Comparison of ENCODE assay signal across 25 cellular contexts in genomic region chr4:83658806-83659205, GRCh38.
"Had no signal": no experiment of that assay in that cellular context is flagged by ENCODE, and none has a peak within 500 bp of the region (broad histone marks: within the 10 kb centered on the region; RNA-seq: fewer than 3 reads in every experiment).

No MANE protein-coding gene starts in this region.

- H3K4me3 Mint-ChIP-seq: activated CD8-positive, alpha-beta T cell treated with anti-CD3 and anti-CD28 coated beads, Interleukin-2, amount 10 ng/mL, durations not matched to agents 7 days and 5 days; activated naive CD4-positive, alpha-beta T cell treated with anti-CD3 and anti-CD28 coated beads, Interleukin-2, amount 50 U/mL, for 24 hours; brain; T-helper 1 cell treated with Interleukin-12 subunit alpha and Interleukin-12 subunit beta and Interleukin-4 antibody, amounts not matched to agents 30 μg/mL and 1 μg/mL, for 36 hours; WTC11 had no signal

- H3K4me3 ChIP-seq: ascending aorta, cardiac muscle cell, Peyer's patch, SJSA1 had no signal

- H3K27ac Mint-ChIP-seq: activated CD8-positive, alpha-beta T cell treated with anti-CD3 and anti-CD28 coated beads, Interleukin-2, amount 10 ng/mL, durations not matched to agents 7 days and 5 days; activated naive CD4-positive, alpha-beta T cell treated with anti-CD3 and anti-CD28 coated beads, Interleukin-2, amount 50 U/mL, for 24 hours; brain; T-helper 1 cell treated with Interleukin-12 subunit alpha and Interleukin-12 subunit beta and Interleukin-4 antibody, amounts not matched to agents 30 μg/mL and 1 μg/mL, for 36 hours; WTC11 had no signal

- H3K9me3 ChIP-seq: ascending aorta, Peyer's patch, SJSA1 had no signal

- H3K9ac ChIP-seq: KMS-11 had no signal

- H3K36me3 ChIP-seq: ascending aorta, cardiac muscle cell, Peyer's patch, SJSA1 had no signal

- H3K4me2 ChIP-seq: KMS-11 had no signal

- H3K36me3 Mint-ChIP-seq: activated naive CD4-positive, alpha-beta T cell treated with anti-CD3 and anti-CD28 coated beads, Interleukin-2, amount 50 U/mL, for 24 hours; brain; WTC11 had no signal

- H3K9me3 Mint-ChIP-seq: activated naive CD4-positive, alpha-beta T cell treated with anti-CD3 and anti-CD28 coated beads, Interleukin-2, amount 50 U/mL, for 24 hours; brain; T-helper 1 cell treated with Interleukin-12 subunit alpha and Interleukin-12 subunit beta and Interleukin-4 antibody, amounts not matched to agents 30 μg/mL and 1 μg/mL, for 36 hours had no signal

- H3K4me1 Mint-ChIP-seq: brain had no signal

- ATAC-seq: activated CD8-positive, alpha-beta T cell treated with anti-CD3 and anti-CD28 coated beads, Interleukin-2, amount 10 ng/mL, durations not matched to agents 7 days and 5 days; WTC11 had no signal

- H3K27ac ChIP-seq: ascending aorta, cardiac muscle cell, KMS-11, Peyer's patch, RWPE1, SJSA1 had no signal

- DNase-seq: activated CD4-positive, alpha-beta T cell treated with anti-CD3 and anti-CD28 coated beads for 48 hours; activated CD4-positive, alpha-beta T cell treated with anti-CD3 and anti-CD28 coated beads, Interleukin-2, amount 50 U/mL, for 4 hours; activated CD4-positive, CD25-positive, alpha-beta regulatory T cell treated with anti-CD3 and anti-CD28 coated beads, Interleukin-2, amount 50 U/mL, for 72 hours; activated CD8-positive, alpha-beta memory T cell treated with anti-CD3 and anti-CD28 coated beads, Interleukin-2, amount 50 U/mL, for 48 hours; activated CD8-positive, alpha-beta T cell treated with anti-CD3 and anti-CD28 coated beads, Interleukin-2, amount 10 ng/mL, durations not matched to agents 7 days and 5 days; activated naive CD4-positive, alpha-beta T cell; activated T-cell treated with anti-CD3 and anti-CD28 coated beads, Interleukin-2, amount 50 U/mL, for 1 hour; amniotic stem cell; NCI-H1105; NCI-H1436; NCI-H1694 treated with DMSO at 0.1 percent for 48 hours; NCI-H2029 treated with DMSO at 0.1 percent for 48 hours; NCI-H510A treated with DMSO at 0.1 percent for 48 hours; Peyer's patch; SHP77; T-helper 9 cell had no signal

- H3K27me3 ChIP-seq: ascending aorta, cardiac muscle cell, Peyer's patch, SJSA1 had no signal

- H3K4me1 ChIP-seq: ascending aorta, Peyer's patch, SJSA1 had no signal

- H3K27me3 Mint-ChIP-seq: activated naive CD4-positive, alpha-beta T cell treated with anti-CD3 and anti-CD28 coated beads, Interleukin-2, amount 50 U/mL, for 24 hours had no signal
